6 cellular contexts compared by ENCODE assay signal in the genomic region with DNA sequence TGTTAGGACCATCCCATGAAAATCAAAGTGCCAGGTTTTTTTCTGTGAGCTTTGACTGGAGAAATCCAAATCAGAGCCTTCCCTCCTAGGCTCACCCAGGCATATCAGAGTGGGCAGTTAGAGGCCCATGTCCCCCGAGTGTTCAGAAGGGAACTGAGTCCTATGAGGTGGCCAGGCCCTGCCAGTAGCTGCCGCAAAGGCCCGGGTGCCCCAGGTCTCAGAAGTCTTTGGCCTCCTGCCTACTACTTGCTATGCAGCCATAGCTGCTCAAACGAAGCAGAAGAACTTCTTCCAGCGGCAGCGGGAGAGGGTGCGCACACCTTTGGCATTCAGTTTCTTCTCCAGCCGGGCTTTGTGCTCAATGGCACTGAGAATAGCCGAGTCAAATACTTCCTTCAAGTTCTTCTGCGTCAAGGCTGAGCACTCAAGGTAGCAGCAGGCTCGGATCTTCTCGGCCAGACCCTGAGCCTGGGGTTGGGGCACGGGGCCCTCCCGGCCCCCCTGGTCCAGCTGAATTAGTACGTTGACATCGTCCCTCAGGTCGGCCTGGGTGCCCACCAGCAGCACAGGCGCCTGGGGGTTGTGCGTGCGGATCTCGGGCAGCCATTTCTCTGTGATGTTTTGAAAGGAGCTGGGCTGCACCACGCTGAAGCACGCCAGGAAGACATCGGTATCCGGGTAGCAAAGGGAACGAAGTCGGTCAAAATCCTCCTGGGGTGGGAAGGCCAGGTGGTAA. TPM values are rescaled to one million over a fixed set of nuclear protein-coding genes. Genes with fewer than 3 reads are reported as not detected.
DNase-seq lines count a peak whose midpoint lies in the region; ATAC-seq and TF ChIP-seq lines count a peak whose summit lies in the region.

No MANE protein-coding gene starts in this region.

- CTCF ChIA-PET in Caco-2 (lab: Charles Lee): interaction anchor here (0.6 to 6.8 kb wide), 20 partner anchors 9 to 178 kb away, joined by 3 to 133 read pairs (median 8); a partner anchor contains a TSS

- intact Hi-C loops in Caco-2 (cut with micrococcal nuclease; ENCODE audit: unreplicated experiment): loop anchor here (1.0 kb wide), 1 partner anchor 21 kb away; a partner anchor contains a TSS

- H3K36me3 ChIP-seq in Caco-2 (ENCODE audit: control insufficient read depth, insufficient read depth, low read length): no peaks in the 10 kb centered on the region
- H3K36me3 ChIP-seq in RWPE2 (ENCODE audit: low read depth): no peaks in the 10 kb centered on the region

- peak overlapping the region; percentile 88 for H3K4me3 ChIP-seq in Caco-2 (ENCODE audit: low read depth, low read length)
- peak overlapping the region; percentile 42 for H3K4me3 ChIP-seq in RWPE2 (ENCODE audit: severe bottlenecking)

- POLR2A ChIA-PET in Caco-2 (lab: Charles Lee): interaction anchor here (0.6 to 1.4 kb wide), 14 partner anchors 11 to 308 kb away, joined by 3 to 17 read pairs (median 4); a partner anchor contains a TSS

- no peak for ATAC-seq in RWPE2 (ENCODE audit: low read depth)
- ATAC-seq in memory B cell (ENCODE audit: low read depth): no peak
- ATAC-seq in left lobe of liver: no peak
- ATAC-seq in HG03095 (IDR thresholded peaks at IDR 0.05; ENCODE audit: unreplicated experiment): no peak

- H3K4me1 ChIP-seq in Caco-2 (peaks cover 15% of the 10 kb centered on the region), RWPE2 (ENCODE audit: insufficient read depth, poor library complexity, severe bottlenecking) (peaks cover 33% of the 10 kb centered on the region)

- H3K9me3 Mint-ChIP-seq in Caco-2 (ENCODE audit: unreplicated experiment): no peaks in the 10 kb centered on the region
- no peaks in the 10 kb centered on the region for H3K9me3 Mint-ChIP-seq in memory B cell

- DNase-seq in Caco-2 (no peak), RWPE2 (ENCODE audit: low spot score) (no peak), memory B cell (ENCODE audit: low spot score in 2 of 2) (no peak), left lobe of liver (ENCODE audit: low spot score) (no peak), SHP77 treated with DMSO at 0.1 percent for 48 hours (lab: John Stamatoyannopoulos, UW) (no peak)

- H3K36me3 Mint-ChIP-seq in Caco-2 (ENCODE audit: insufficient read depth, unreplicated experiment) (no peaks in the 10 kb centered on the region), memory B cell (no peaks in the 10 kb centered on the region)

- no peak for TF ChIP-seq CTCF in Caco-2 (IDR thresholded peaks at IDR 0.05; ENCODE audit: insufficient read depth in 1 of 2, low read depth in 1 of 2, low read length in 1 of 2, severe bottlenecking in 1 of 2, unreplicated experiment in 1 of 2)
- no peak for TF ChIP-seq CTCF in RWPE2 (IDR thresholded peaks at IDR 0.05; ENCODE audit: poor library complexity, severe bottlenecking)

- H3K4me1 Mint-ChIP-seq in Caco-2 (ENCODE audit: low read depth, unreplicated experiment) (peaks cover 8% of the 10 kb centered on the region), memory B cell (peaks cover 13% of the 10 kb centered on the region)

- TSS peak; percentile 75 for BruUV-seq in Caco-2 (replicated peaks; lab: Mats Ljungman, UMichigan)

- H3K27ac Mint-ChIP-seq in Caco-2 (ENCODE audit: unreplicated experiment): peak overlapping the region; percentile 64
- H3K27ac Mint-ChIP-seq in memory B cell: no peak overlapping the region

- H3K9me3 ChIP-seq in Caco-2: no peaks in the 10 kb centered on the region
- no peaks in the 10 kb centered on the region for H3K9me3 ChIP-seq in RWPE2 (ENCODE audit: severe bottlenecking)

- peak overlapping the region; percentile 32 for H3K27ac ChIP-seq in RWPE2 (ENCODE audit: poor library complexity, severe bottlenecking)

- H3K27me3 ChIP-seq in Caco-2 (replicated peaks; ENCODE audit: control insufficient read depth, insufficient read depth, low read length) (no peaks in the 10 kb centered on the region), RWPE2 (ENCODE audit: insufficient read depth, poor library complexity, severe bottlenecking) (no peaks in the 10 kb centered on the region)

- H3K27me3 Mint-ChIP-seq in Caco-2 (ENCODE audit: insufficient read depth, unreplicated experiment) (no peaks in the 10 kb centered on the region), memory B cell (peaks cover 2% of the 10 kb centered on the region)

- H3K4me3 Mint-ChIP-seq in Caco-2 (ENCODE audit: unreplicated experiment) (peak overlapping the region; percentile 68), memory B cell (peak overlapping the region; percentile 87)

RNA-seq across cellular contexts. Expression of a gene that starts 1.1 kb away (rescaled TPM):
- total RNA-seq in Caco-2 (2022) (3.2 and 4.4 TPM in 2 replicates), left lobe of liver (not detected)

RNA-seq across cellular contexts. Expression of a gene that starts 21.3 kb away (rescaled TPM):
- 27.3 and 29.3 TPM in 2 replicates for total RNA-seq in Caco-2 (2022)
- 10.3 TPM for total RNA-seq in left lobe of liver

RNA-seq across cellular contexts. Expression of a gene that starts 29.1 kb away (rescaled TPM):
- total RNA-seq in Caco-2 (2022) (290 and 305 TPM in 2 replicates), left lobe of liver (1.6 TPM)

RNA-seq across cellular contexts. Expression of a gene that starts 44.5 kb away (rescaled TPM):
- total RNA-seq in Caco-2 (2022) (0.43 TPM in 1 of 2 replicates, not detected in the other), left lobe of liver (not detected)

RNA-seq across cellular contexts. Expression of a gene that starts 56.2 kb away (rescaled TPM):
- total RNA-seq in Caco-2 (2022): 3.4 TPM in 2 replicates
- total RNA-seq in left lobe of liver: 3.7 TPM

Comparison
In these comparisons a context has a peak if more than half of its experiments do, and no peak if none do; other contexts are left out.
1. RNA of a gene that starts 29.1 kb away (total RNA-seq): 290 to 305 TPM in Caco-2; 1.6 TPM in left lobe of liver (single experiment); every median in the first group is over 100 times any median in the second.